Comparison of ENCODE assay signal across 17 cellular contexts in genomic region chr9:105437704-105438103, GRCh38.
"Had no signal": no experiment of that assay in that cellular context is flagged by ENCODE, and none has a peak within 500 bp of the region (broad histone marks: within the 10 kb centered on the region; RNA-seq: fewer than 3 reads in every experiment).

No MANE protein-coding gene starts in this region.

- H3K4me3 Mint-ChIP-seq: activated B cell treated with CpG ODN at 0.5 μM for 24 hours, memory B cell had no signal

- DNase-seq: activated B cell treated with CpG ODN at 0.5 μM for 24 hours; activated effector memory CD4-positive, alpha-beta T cell treated with anti-CD3 and anti-CD28 coated beads, Interleukin-2, amount 50 U/mL, for 16 hours; activated T-cell treated with anti-CD3 and anti-CD28 coated beads, Interleukin-2, amount 50 U/mL, for 1 hour; amniotic stem cell; cerebellar nuclear complex; dorsolateral prefrontal cortex; esophagus squamous epithelium; head of caudate nucleus; islet precursor cell; retina; spleen; stimulated activated CD4-positive, alpha-beta T cell treated with anti-CD3 and anti-CD28 coated beads, Interleukin-2, amount 100 ng/mL, for 24 hours; stimulated activated naive CD4-positive, alpha-beta T cell; trophoblast cell had no signal

- H3K27ac Mint-ChIP-seq: activated B cell treated with CpG ODN at 0.5 μM for 24 hours; activated naive CD4-positive, alpha-beta T cell treated with anti-CD3 and anti-CD28 coated beads, Interleukin-2, amount 50 U/mL, for 72 hours; memory B cell had no signal

- H3K4me3 ChIP-seq: dorsolateral prefrontal cortex, esophagus squamous epithelium, spleen had no signal

- H3K36me3 Mint-ChIP-seq: activated naive CD4-positive, alpha-beta T cell treated with anti-CD3 and anti-CD28 coated beads, Interleukin-2, amount 50 U/mL, for 72 hours; memory B cell had no signal

- H3K9me3 ChIP-seq: esophagus squamous epithelium, spleen had no signal

- H3K27ac ChIP-seq: esophagus squamous epithelium, spleen had no signal

- H3K4me1 Mint-ChIP-seq: activated B cell treated with CpG ODN at 0.5 μM for 24 hours, memory B cell had no signal

- H3K27me3 ChIP-seq: dorsolateral prefrontal cortex, esophagus squamous epithelium, spleen had no signal

- ATAC-seq: activated naive CD4-positive, alpha-beta T cell treated with anti-CD3 and anti-CD28 coated beads, Interleukin-2, amount 50 U/mL, for 72 hours; SK-N-SH treated with all-trans-retinoic acid at 6 μM for 48 hours had no signal

- H3K36me3 ChIP-seq: esophagus squamous epithelium, spleen had no signal

- H3K9me3 Mint-ChIP-seq: activated B cell treated with CpG ODN at 0.5 μM for 24 hours, memory B cell had no signal

- H3K4me1 ChIP-seq: spleen had no signal
